ENCODE assay signal across 8 cellular contexts in the genomic region with DNA sequence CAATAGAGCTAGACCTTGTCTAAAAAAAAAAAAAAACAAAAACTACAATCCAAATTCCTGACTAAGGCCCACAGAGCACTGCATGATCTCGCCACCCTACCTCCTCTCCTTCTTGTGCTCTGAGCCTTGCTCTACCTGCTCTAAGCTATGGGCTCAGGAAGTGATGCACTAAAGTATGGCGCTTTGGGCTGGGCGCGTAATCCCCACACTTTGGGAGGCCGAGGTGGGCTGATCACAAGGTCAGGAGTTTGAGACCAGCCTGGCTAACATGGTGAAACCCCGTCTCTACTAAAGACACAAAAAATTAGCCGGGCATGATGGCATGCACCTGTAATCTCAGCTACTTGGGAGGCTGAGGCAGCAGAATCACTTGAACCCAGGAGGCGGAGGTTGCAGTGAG. TPM values are rescaled to one million over a fixed set of nuclear protein-coding genes. Genes with fewer than 3 reads are reported as not detected.
DNase-seq lines count a peak whose midpoint lies in the region; ATAC-seq and TF ChIP-seq lines count a peak whose summit lies in the region.
"Not testable (repeated sequence)": the region's sequence is repeated elsewhere in the genome, so short reads cannot be mapped to it uniquely, and the experiment has no call there.

No MANE protein-coding gene starts in this region.

- not testable (repeated sequence) for H3K27me3 ChIP-seq in GM23338 (ENCODE audit: insufficient read depth); endodermal cell (ENCODE audit: control insufficient read depth, insufficient read depth, low read length, poor library complexity, severe bottlenecking)

- peaks cover 32% of the 10 kb centered on the region for H3K4me1 ChIP-seq in GM23338 (ENCODE audit: insufficient read depth)
- not testable (repeated sequence) for H3K4me1 ChIP-seq in endodermal cell (ENCODE audit: control insufficient read depth, insufficient read depth, low read length)

- H3K36me3 ChIP-seq in GM23338 (ENCODE audit: insufficient read depth) (peaks cover 10% of the 10 kb centered on the region; the same call in 1 of the 2 replicates), endodermal cell (ENCODE audit: control insufficient read depth, insufficient read depth, low read length) (peaks cover 24% of the 10 kb centered on the region)

- intact Hi-C loops in CD14-positive monocyte (cut with micrococcal nuclease); posterior vena cava (cut with DNase I): not testable (repeated sequence)

- not testable (repeated sequence) for H3K4me3 Mint-ChIP-seq in CD14-positive monocyte, GM23338, endodermal cell

- TF ChIP-seq CTCF in CD14-positive monocyte (IDR thresholded peaks at IDR 0.05); GM23338 (conservative IDR thresholded peaks at IDR 0.05; ENCODE audit: low read depth in 2 of 2); endodermal cell (conservative IDR thresholded peaks at IDR 0.05): not testable (repeated sequence)

- not testable (repeated sequence) for H4K20me1 ChIP-seq in GM23338 (replicated peaks; ENCODE audit: insufficient read depth)

- H2AFZ ChIP-seq in GM23338: not testable (repeated sequence)

- ATAC-seq in GM23338, left lobe of liver: not testable (repeated sequence)

- peaks cover 20% of the 10 kb centered on the region for H3K4me1 Mint-ChIP-seq in CD14-positive monocyte
- H3K4me1 Mint-ChIP-seq in GM23338: peaks cover 39% of the 10 kb centered on the region
- not testable (repeated sequence) for H3K4me1 Mint-ChIP-seq in endodermal cell

- not testable (repeated sequence) for DNase-seq in CD14-positive monocyte (ENCODE audit: low spot score); GM23338 (ENCODE audit: low spot score); endodermal cell
- DNase-seq in activated effector memory CD4-positive, alpha-beta T cell treated with anti-CD3 and anti-CD28 coated beads, Interleukin-2, amount 50 U/mL, for 16 hours: peak; percentile 31
- peak; percentile 18 for DNase-seq in ecto neural progenitor cell (ENCODE audit: low spot score)
- DNase-seq in left lobe of liver (ENCODE audit: low spot score): peak; percentile 14
- DNase-seq in mesenteric fat pad (ENCODE audit: low spot score): peak; percentile 20
- peak; percentile 51 for DNase-seq in posterior vena cava (ENCODE audit: low spot score)

- H3K9me2 ChIP-seq in GM23338 (ENCODE audit: insufficient read depth): not testable (repeated sequence)

- not testable (repeated sequence) for H3K27me3 Mint-ChIP-seq in CD14-positive monocyte (ENCODE audit: low read depth in 3 of 3); endodermal cell (ENCODE audit: insufficient read depth)
- H3K27me3 Mint-ChIP-seq in GM23338 (ENCODE audit: insufficient read depth, low read depth, poor library complexity): peaks cover 18% of the 10 kb centered on the region

- H3K9me3 Mint-ChIP-seq in CD14-positive monocyte: not testable (repeated sequence)
- H3K9me3 Mint-ChIP-seq in GM23338: peaks cover 46% of the 10 kb centered on the region
- H3K9me3 Mint-ChIP-seq in endodermal cell: peaks cover 28% of the 10 kb centered on the region

- H3K4me2 ChIP-seq in GM23338: not testable (repeated sequence)

- H3K9ac ChIP-seq in endodermal cell (ENCODE audit: extremely low read depth, low read length, poor library complexity, severe bottlenecking): not testable (repeated sequence)

- H3K36me3 Mint-ChIP-seq in CD14-positive monocyte (peaks cover 20 to 26% of the 10 kb centered on the region in 2 donors), GM23338 (ENCODE audit: low read depth) (peaks cover 54% of the 10 kb centered on the region), endodermal cell (ENCODE audit: low read depth) (peaks cover 37% of the 10 kb centered on the region)

- peaks cover 60% of the 10 kb centered on the region for H3K9me3 ChIP-seq in endodermal cell (ENCODE audit: control insufficient read depth, low read length)

- not testable (repeated sequence) for H3K79me2 ChIP-seq in GM23338 (replicated peaks; ENCODE audit: insufficient read depth)

- not testable (repeated sequence) for H3K4me3 ChIP-seq in GM23338
- H3K4me3 ChIP-seq in endodermal cell (ENCODE audit: low read length): peak overlapping the region; percentile 71

- WGBS in endodermal cell (ENCODE audit: insufficient coverage in 1 of 2, insufficient read length in 1 of 2), 2 experiments: 92 to 95% methylated on average over 5 to 8 of the region's 8 CpGs

- H3F3A ChIP-seq in GM23338 (replicated peaks; ENCODE audit: low read depth): peaks cover 28% of the 10 kb centered on the region

- H3K27ac ChIP-seq in GM23338 (ENCODE audit: low read depth): peak overlapping the region; percentile 52; the same call in 1 of the 2 replicates
- not testable (repeated sequence) for H3K27ac ChIP-seq in endodermal cell (ENCODE audit: low read depth, low read length)

- peak overlapping the region in 6 of 7 donors; percentile 64 to 90 (median 84) for H3K27ac Mint-ChIP-seq in CD14-positive monocyte
- H3K27ac Mint-ChIP-seq in GM23338, endodermal cell: not testable (repeated sequence)

RNA-seq across cellular contexts. Expression of a gene that starts 37.0 kb away (rescaled TPM):
- polyA plus RNA-seq in CD14-positive monocyte (1 to 10 TPM; 5.2 to 6.1 TPM), GM23338 (2016; fragmentation: Nextera tagmentation; extraction: Ambion mirVana) (130 and 132 TPM in 2 replicates)
- total RNA-seq in GM23338 (2014; rRNA removed; shearing (Covaris generic)): 108 and 116 TPM in 2 replicates
- total RNA-seq in endodermal cell (10 to 100 TPM; 48.3 to 60.7 TPM), left lobe of liver (11.5 TPM), mesenteric fat pad (32.4 TPM), posterior vena cava (10 to 100 TPM; 33.4 to 38.9 TPM)
- polyA plus RNA-seq in endodermal cell (2013, experiment 1 of 2): 61.8 TPM
- polyA plus RNA-seq in endodermal cell (2013, experiment 2 of 2): 55.2 TPM
